In the genomic region with DNA sequence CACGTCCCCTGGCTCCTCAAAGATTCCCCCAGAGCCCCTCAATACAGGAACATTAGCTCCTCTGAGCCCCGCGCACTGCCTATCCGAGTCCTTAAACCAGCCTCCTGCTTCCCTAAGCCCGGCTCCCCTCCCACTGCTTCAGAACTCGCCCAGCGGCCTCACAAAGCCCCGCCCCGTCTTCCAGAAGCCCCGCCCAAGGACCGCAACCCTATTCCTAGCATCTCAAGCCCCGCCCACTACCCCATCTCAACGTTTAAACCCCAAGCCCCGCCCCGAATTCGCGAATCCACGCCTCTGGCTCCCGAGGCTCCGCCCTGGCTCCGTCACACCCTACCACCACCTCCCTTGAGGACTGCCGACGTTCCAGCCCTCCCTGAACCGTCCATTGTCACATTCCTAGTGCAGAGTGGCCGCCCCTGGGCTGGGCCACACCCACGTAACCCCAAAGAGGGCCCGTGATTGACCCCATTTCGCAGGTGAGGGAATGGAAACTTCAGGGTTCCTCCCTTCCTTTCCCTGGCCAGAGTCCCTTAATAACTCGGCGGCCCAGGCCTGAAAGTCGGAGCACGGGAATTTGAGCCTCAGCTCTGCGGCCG, we compare ENCODE assay signal across 8 cellular contexts. TPM values are rescaled to one million over a fixed set of nuclear protein-coding genes. Genes with fewer than 3 reads are reported as not detected.
DNase-seq lines count a peak whose midpoint lies in the region; ATAC-seq, FAIRE-seq and TF ChIP-seq lines count a peak whose summit lies in the region.

No MANE protein-coding gene starts in this region.

- in situ Hi-C loops in mammary epithelial cell (cut with MboI; ENCODE audit: low sequenced_read_pairs in 2 of 2), result no loop called here

- 9% methylated on average over 20 of the region's 34 CpGs for WGBS in mammary epithelial cell (ENCODE audit: low coverage, missing lambda C conversion rate)
- 4 to 6% (median 4%) methylated on average over 29 to 34 of the region's 34 CpGs for WGBS in small intestine, 3 donors

- peaks cover 44% of the 10 kb centered on the region for H3K79me2 ChIP-seq in mammary epithelial cell (ENCODE audit: insufficient read depth, low read length)

- CTCF ChIA-PET in mammary epithelial cell (lab: Charles Lee; ENCODE audit: low non-redundant PET), result interaction anchor here (0.6 kb wide), 1 partner anchor 468 kb away, joined by 3 read pairs; no protein-coding TSS in a partner anchor

- H3K36me3 ChIP-seq in WERI-Rb-1 (no peaks in the 10 kb centered on the region), mammary epithelial cell (ENCODE audit: insufficient read depth, low read length) (peaks cover under 1% of the 10 kb centered on the region), iPS-20b (ENCODE audit: insufficient read depth, low read depth, low read length) (no peaks in the 10 kb centered on the region), small intestine (ENCODE audit: control insufficient read depth in 2 of 2, insufficient read depth in 2 of 2, low read length in 2 of 2) (no peaks in the 10 kb centered on the region)

- dilution Hi-C loops in mammary epithelial cell (cut with HindIII; ENCODE audit: low sequenced_read_pairs), result no loop called here

- no TSS peak for BruUV-seq in mammary epithelial cell (replicated peaks; lab: Mats Ljungman, UMichigan)

- peak; percentile 54 for ATAC-seq in GM18868 (IDR thresholded peaks at IDR 0.05; ENCODE audit: unreplicated experiment)
- peak; percentile 43 for ATAC-seq in HG03108 (IDR thresholded peaks at IDR 0.05; ENCODE audit: unreplicated experiment)

- peaks cover 37% of the 10 kb centered on the region for H3K4me1 ChIP-seq in mammary epithelial cell (ENCODE audit: insufficient read depth, low read length)
- peaks cover 11% of the 10 kb centered on the region; the same call in 1 of the 2 replicates for H3K4me1 ChIP-seq in iPS-20b (ENCODE audit: insufficient read depth, low read length)
- peaks cover 0 to 3% of the 10 kb centered on the region in 2 donors for H3K4me1 ChIP-seq in small intestine (ENCODE audit: control insufficient read depth in 2 of 2, insufficient read depth in 1 of 2, low read depth in 1 of 2, low read length in 1 of 2)

- H3K27ac ChIP-seq in WERI-Rb-1, result peak overlapping the region; percentile 84
- H3K27ac ChIP-seq in mammary epithelial cell (ENCODE audit: insufficient read depth, low read depth, low read length), result peak overlapping the region; percentile 99
- peak overlapping the region; percentile 4 for H3K27ac ChIP-seq in iPS-20b (ENCODE audit: low read length)
- H3K27ac ChIP-seq in small intestine (ENCODE audit: low read depth in 1 of 2, low read length in 1 of 2), result peak overlapping the region; percentile 85 to 98

- H2AFZ ChIP-seq in mammary epithelial cell (ENCODE audit: low read depth, low read length), result peak overlapping the region; percentile 80

- H3K4me2 ChIP-seq in mammary epithelial cell (ENCODE audit: insufficient read depth, low read depth, low read length), result peak overlapping the region; percentile 75

- intact Hi-C loops in mammary epithelial cell (cut with micrococcal nuclease), result loop anchor here (1.0 to 5.0 kb wide), 7 partner anchors 26 to 365 kb away; a partner anchor contains a TSS

- H3K27me3 ChIP-seq in WERI-Rb-1 (ENCODE audit: insufficient read depth, low read depth, severe bottlenecking), result no peaks in the 10 kb centered on the region
- H3K27me3 ChIP-seq in mammary epithelial cell (ENCODE audit: insufficient read depth, low read length), result no peaks in the 10 kb centered on the region
- no peaks in the 10 kb centered on the region for H3K27me3 ChIP-seq in iPS-20b (ENCODE audit: insufficient read depth, low read length)
- H3K27me3 ChIP-seq in small intestine (ENCODE audit: control insufficient read depth in 2 of 2, insufficient read depth in 2 of 2, low read length in 2 of 2), result no peaks in the 10 kb centered on the region

- H4K20me1 ChIP-seq in mammary epithelial cell (ENCODE audit: insufficient read depth, low read length), result peaks cover 2% of the 10 kb centered on the region

- no peak for TF ChIP-seq CTCF in WERI-Rb-1 (IDR thresholded peaks at IDR 0.05; ENCODE audit: low read depth, low read length)
- no peak for TF ChIP-seq CTCF in mammary epithelial cell (conservative IDR thresholded peaks at IDR 0.05 in 1 of 2, IDR thresholded peaks at IDR 0.05 in 1 of 2; ENCODE audit: extremely low read depth in 1 of 2, insufficient read depth in 1 of 2, low read depth in 1 of 2, low read length in 2 of 2)

- peak; percentile 97 for DNase-seq in NCI-H2171 treated with DMSO at 0.1 percent for 48 hours (lab: John Stamatoyannopoulos, UW)
- peak; percentile 99 for DNase-seq in WERI-Rb-1
- DNase-seq in mammary epithelial cell, result peak; percentile 96
- peak; percentile 99 for DNase-seq in small intestine

- peak; percentile 90 for FAIRE-seq in A204.1 (lab: Jason Lieb, UNC)
- no peak for FAIRE-seq in small intestine (lab: Jason Lieb, UNC)

- no peaks in the 10 kb centered on the region for H3K9me3 ChIP-seq in WERI-Rb-1 (ENCODE audit: severe bottlenecking)
- no peaks in the 10 kb centered on the region for H3K9me3 ChIP-seq in mammary epithelial cell (replicated peaks; ENCODE audit: insufficient read depth, low read length)
- H3K9me3 ChIP-seq in iPS-20b (ENCODE audit: insufficient read depth, low read depth, low read length), result no peaks in the 10 kb centered on the region
- H3K9me3 ChIP-seq in small intestine (ENCODE audit: control insufficient read depth, low read depth), result no peaks in the 10 kb centered on the region

- H3K4me3 ChIP-seq in WERI-Rb-1 (ENCODE audit: low read depth, low read length) (peak overlapping the region; percentile 92), mammary epithelial cell (replicated peaks in 1 of 3; ENCODE audit: insufficient read depth in 1 of 3, low read depth in 2 of 3, low read length in 3 of 3) (peak overlapping the region; percentile 54 to 99 (median 98)), iPS-20b (ENCODE audit: low read length) (peak overlapping the region; percentile 76), small intestine (ENCODE audit: low read depth in 1 of 2, low read length in 2 of 2) (peak overlapping the region; percentile 54 to 85)

- peak overlapping the region; percentile 76 for H3K9ac ChIP-seq in mammary epithelial cell (ENCODE audit: insufficient read depth, low read length)
- H3K9ac ChIP-seq in iPS-20b (ENCODE audit: low read depth, low read length), result peak overlapping the region; percentile 90

RNA-seq across cellular contexts. Expression of a gene that starts 0.6 kb away (rescaled TPM):
- 100 to 1,000 TPM; 173 to 245 TPM for total RNA-seq in mammary epithelial cell
- polyA plus RNA-seq in mammary epithelial cell (188 TPM), small intestine (10 to 100 TPM; 22.2 to 36.7 (median 29.3) TPM)
- polyA minus RNA-seq in mammary epithelial cell, result 790 TPM

Comparison
In these comparisons a context has a peak if more than half of its experiments do, and no peak if none do; other contexts are left out.
1. Peak in every context shown above with its lines: DNase-seq, ATAC-seq, H3K4me3 ChIP-seq and H3K27ac ChIP-seq.
2. H3K27ac ChIP-seq: peak in every context shown above with its lines; median percentile 99 in mammary epithelial cell; 92 in small intestine; 84 in WERI-Rb-1; 4 in iPS-20b.